In the genomic region with DNA sequence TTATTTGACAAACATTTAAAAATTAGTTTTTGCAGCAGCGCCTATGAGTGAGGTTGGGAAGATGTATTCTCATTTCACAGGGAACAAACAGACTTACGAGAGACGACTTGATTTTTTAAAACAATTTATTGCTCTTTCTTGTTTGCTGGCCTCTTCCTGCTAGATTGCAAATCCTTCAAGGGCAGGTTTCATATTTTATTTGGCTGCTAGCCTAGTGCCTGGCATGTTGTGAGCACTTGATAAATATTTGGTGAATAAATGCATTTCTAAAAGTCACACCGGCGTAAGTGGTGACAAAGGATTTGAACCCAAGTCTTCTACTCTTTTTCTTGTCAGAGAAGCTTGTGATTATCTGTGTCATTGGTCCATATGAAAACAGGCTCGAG, we compare ENCODE assay signal across 12 cellular contexts. TPM values are rescaled to one million over a fixed set of nuclear protein-coding genes. Genes with fewer than 3 reads are reported as not detected.
DNase-seq lines count a peak whose midpoint lies in the region; ATAC-seq, FAIRE-seq and TF ChIP-seq lines count a peak whose summit lies in the region.
"Had no signal": no experiment of that assay in that cellular context is flagged by ENCODE, and none has a peak within 500 bp of the region (broad histone marks: within the 10 kb centered on the region; RNA-seq: fewer than 3 reads in every experiment).

No MANE protein-coding gene starts in this region.

- H3K27ac ChIP-seq in left ventricle myocardium inferior (replicated peaks) (peak overlapping the region; percentile 89), mucosa of rectum (ENCODE audit: low read depth in 2 of 2, low read length in 2 of 2) (peak overlapping the region; percentile 97 to 98), uterus (peak overlapping the region; percentile 91 to 97)

- no peaks in the 10 kb centered on the region for H3K9me3 ChIP-seq in left ventricle myocardium inferior (replicated peaks)
- H3K9me3 ChIP-seq in mucosa of rectum (ENCODE audit: control insufficient read depth in 2 of 2, low read length in 2 of 2) = no peaks in the 10 kb centered on the region
- H3K9me3 ChIP-seq in uterus = no peaks in the 10 kb centered on the region

- no peak for FAIRE-seq in bronchial epithelial cell (lab: Jason Lieb, UNC)

- peak overlapping the region in 1 of 2 donors; percentile 97 for H3K9ac ChIP-seq in mucosa of rectum (ENCODE audit: low read depth in 1 of 2, low read length in 2 of 2)

- H3K4me3 ChIP-seq in left ventricle myocardium inferior (peak overlapping the region; percentile 86), bronchial epithelial cell (ENCODE audit: low read depth, low read length) (peak overlapping the region; percentile 56), mucosa of rectum (ENCODE audit: low read length in 2 of 2) (peak overlapping the region; percentile 93 to 99), uterus (peak overlapping the region in 1 of 2 donors; percentile 94)

- H3K4me1 ChIP-seq in left ventricle myocardium inferior (peaks cover 22% of the 10 kb centered on the region), mucosa of rectum (ENCODE audit: control insufficient read depth in 2 of 2, insufficient read depth in 2 of 2, low read length in 2 of 2) (peaks cover 13 to 16% of the 10 kb centered on the region in 2 donors), uterus (peaks cover 0 to 8% of the 10 kb centered on the region in 2 donors)

- TF ChIP-seq POLR2A in uterus (IDR thresholded peaks at IDR 0.05) = no peak

- intact Hi-C loops in left ventricle myocardium inferior (cut with micrococcal nuclease) (no loop called here), Right ventricle myocardium superior (cut with DNase I) (no loop called here), uterus (cut with DNase I; ENCODE audit: low total_unique reads) (no loop called here)

- no peak for ATAC-seq in Right ventricle myocardium superior (ENCODE audit: poor library complexity)

- H3K27me3 ChIP-seq in left ventricle myocardium inferior (ENCODE audit: low read depth) (no peaks in the 10 kb centered on the region), bronchial epithelial cell (ENCODE audit: control insufficient read depth, insufficient read depth, low read length) (no peaks in the 10 kb centered on the region), mucosa of rectum (ENCODE audit: control insufficient read depth in 2 of 2, insufficient read depth in 2 of 2, low read length in 2 of 2) (no peaks in the 10 kb centered on the region), uterus (no peaks in the 10 kb centered on the region)

- TF ChIP-seq CTCF in left ventricle myocardium inferior (IDR thresholded peaks at IDR 0.05; ENCODE audit: borderline replicate concordance) = no peak
- no peak for TF ChIP-seq CTCF in bronchial epithelial cell (IDR thresholded peaks at IDR 0.05; ENCODE audit: insufficient read depth, low read length, severe bottlenecking)
- TF ChIP-seq CTCF in uterus (IDR thresholded peaks at IDR 0.05) = no peak

- DNase-seq in left ventricle myocardium inferior (no peak), Right ventricle myocardium superior (no peak), bronchial epithelial cell (ENCODE audit: low read depth) (no peak), uterus (no peak), NCI-H526 treated with DMSO at 0.1 percent for 48 hours (lab: John Stamatoyannopoulos, UW) (no peak), midbrain (lab: John Stamatoyannopoulos, UW) (no peak)
- DNase-seq in central memory CD4-positive, alpha-beta T cell = no peak
- DNase-seq: activated CD4-positive, alpha-beta T cell treated with anti-CD3 and anti-CD28 coated beads, Interleukin-2, amount 50 U/mL, for 4 hours; DMS153; hypothalamus; NCI-H1436 treated with DMSO at 0.1 percent for 48 hours had no signal

- no peaks in the 10 kb centered on the region for H3K36me3 ChIP-seq in left ventricle myocardium inferior
- peaks cover 4% of the 10 kb centered on the region for H3K36me3 ChIP-seq in bronchial epithelial cell (ENCODE audit: control insufficient read depth, insufficient read depth, low read length)
- H3K36me3 ChIP-seq in mucosa of rectum (ENCODE audit: control insufficient read depth in 2 of 2, insufficient read depth in 2 of 2, low read length in 2 of 2) = no peaks in the 10 kb centered on the region
- H3K36me3 ChIP-seq in uterus = no peaks in the 10 kb centered on the region

RNA-seq across cellular contexts. Expression of a gene that starts 1.4 kb away (rescaled TPM):
- 21.3 TPM for total RNA-seq in left ventricle myocardium inferior
- total RNA-seq in Right ventricle myocardium superior = 21.7 TPM
- 15.0 and 18.4 TPM in 2 replicates for total RNA-seq in bronchial epithelial cell
- total RNA-seq in uterus = 10 to 100 TPM; 12.8 to 57.9 (median 32.4) TPM

RNA-seq across cellular contexts. Expression of a gene that starts 8.8 kb away (rescaled TPM):
- total RNA-seq in left ventricle myocardium inferior (14.7 TPM), Right ventricle myocardium superior (15.6 TPM), bronchial epithelial cell (22.1 and 24.7 TPM in 2 replicates), uterus (10 to 100 TPM; 15.9 to 50.5 (median 21.0) TPM)

RNA-seq across cellular contexts. Expression of a gene that starts 37.2 kb away (rescaled TPM):
- total RNA-seq in left ventricle myocardium inferior = 22.7 TPM
- total RNA-seq in Right ventricle myocardium superior = 45.8 TPM
- 93.2 and 107 TPM in 2 replicates for total RNA-seq in bronchial epithelial cell
- total RNA-seq in uterus = 10 to 100 TPM; 14.7 to 23.8 (median 19.6) TPM
